Comparison of ENCODE assay signal across 13 cellular contexts in genomic region chr3:171184372-171184771, GRCh38.
DNase-seq lines count a peak whose midpoint lies in the region; ATAC-seq and TF ChIP-seq lines count a peak whose summit lies in the region.
"Had no signal": no experiment of that assay in that cellular context is flagged by ENCODE, and none has a peak within 500 bp of the region (broad histone marks: within the 10 kb centered on the region; RNA-seq: fewer than 3 reads in every experiment).

No MANE protein-coding gene starts in this region.

- no peak overlapping the region for H3K27ac Mint-ChIP-seq in nephron progenitor cell

- TF ChIP-seq CTCF in nephron progenitor cell (IDR thresholded peaks at IDR 0.05): no peak
- no peak for TF ChIP-seq CTCF in foreskin fibroblast (IDR thresholded peaks at IDR 0.05; ENCODE audit: low read depth, low read length)

- H3K4me1 Mint-ChIP-seq in nephron progenitor cell: peaks cover 22% of the 10 kb centered on the region

- no peaks in the 10 kb centered on the region for H3K27me3 Mint-ChIP-seq in nephron progenitor cell (ENCODE audit: low read depth, poor library complexity)

- peak; percentile 33 to 57 for ATAC-seq in activated CD4-positive, CD25-positive, alpha-beta regulatory T cell treated with anti-CD3 and anti-CD28 coated beads, Interleukin-2, amount 50 U/mL, for 24 hours
- ATAC-seq in GM21423 (IDR thresholded peaks at IDR 0.05; ENCODE audit: unreplicated experiment) (peak; percentile 70), HG03135 (IDR thresholded peaks at IDR 0.05; ENCODE audit: unreplicated experiment) (peak; percentile 59)
- ATAC-seq: heart right ventricle had no signal

- H3K4me3 ChIP-seq in foreskin fibroblast (ENCODE audit: low read depth in 1 of 2, low read length in 2 of 2): no peak overlapping the region
- H3K4me3 ChIP-seq: heart right ventricle had no signal

- no peaks in the 10 kb centered on the region for H3K9me3 Mint-ChIP-seq in nephron progenitor cell

- no peak for DNase-seq in activated CD4-positive, CD25-positive, alpha-beta regulatory T cell (lab: John Stamatoyannopoulos, UW)
- DNase-seq in kidney tubule cell (ENCODE audit: low spot score) (no peak), nephron progenitor cell (no peak), foreskin fibroblast (no peak)
- DNase-seq: heart right ventricle, NCI-H1436, Right ventricle myocardium superior had no signal

- H3K27ac ChIP-seq in cingulate gyrus (ENCODE audit: low read depth, low read length): peak overlapping the region; percentile 49
- H3K27ac ChIP-seq: 22Rv1, HL-60 had no signal

- H3K36me3 Mint-ChIP-seq in nephron progenitor cell (ENCODE audit: low read depth): peaks cover 7% of the 10 kb centered on the region

- no peak overlapping the region for H3K4me3 Mint-ChIP-seq in nephron progenitor cell
